ENCODE assay signal across 14 cellular contexts in the genomic region with DNA sequence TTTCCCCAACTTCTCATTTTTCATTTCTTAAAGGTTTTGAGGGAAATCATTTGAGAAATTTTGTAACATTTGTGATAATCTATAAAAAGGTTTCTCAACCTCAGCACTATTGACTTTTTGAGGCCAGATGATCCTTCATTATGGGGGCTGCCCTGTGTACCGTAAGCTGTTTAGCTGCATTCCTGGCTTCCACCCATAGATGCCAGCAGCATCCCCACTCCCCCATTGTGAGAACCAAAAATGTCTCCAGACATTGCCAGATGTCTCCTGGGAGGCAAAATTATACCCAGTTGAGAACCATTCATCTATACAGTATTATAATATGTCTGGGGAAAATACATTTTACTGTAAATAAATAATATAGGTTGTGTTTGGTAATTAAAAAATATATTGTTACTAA.
A peak's percentile ranks its signal among the peaks of the same experiment; 100 is the strongest.
DNase-seq lines count a peak whose midpoint lies in the region; ATAC-seq and TF ChIP-seq lines count a peak whose summit lies in the region.
"Had no signal": no experiment of that assay in that cellular context is flagged by ENCODE, and none has a peak within 500 bp of the region (broad histone marks: within the 10 kb centered on the region; RNA-seq: fewer than 3 reads in every experiment).

No MANE protein-coding gene starts in this region.

- H3K4me3 ChIP-seq in lower leg skin (ENCODE audit: low read depth, poor library complexity, severe bottlenecking), result no peak overlapping the region
- H3K4me3 ChIP-seq: Peyer's patch, testis had no signal

- DNase-seq in NCI-H748 (lab: John Stamatoyannopoulos, UW; ENCODE audit: unreplicated experiment) (peak; percentile 15), NCI-H748 treated with DMSO at 0.1 percent for 48 hours (lab: John Stamatoyannopoulos, UW) (no peak), NCI-H69 (lab: John Stamatoyannopoulos, UW) (peak; percentile 85), erythroblast (lab: John Stamatoyannopoulos, UW) (peak; percentile 30 to 47), superior temporal gyrus (ENCODE audit: extremely low spot score) (peak; percentile 44), lower leg skin (ENCODE audit: low spot score in 2 of 2) (no peak)
- DNase-seq: activated CD8-positive, alpha-beta memory T cell treated with anti-CD3 and anti-CD28 coated beads, Interleukin-2, amount 50 U/mL, for 48 hours; activated naive CD8-positive, alpha-beta T cell treated with anti-CD3 and anti-CD28 coated beads, Interleukin-2, amount 50 U/mL, for 24 hours; NCI-H1105; Peyer's patch; retina; testis had no signal

- intact Hi-C loops in lower leg skin (cut with DNase I; ENCODE audit: low total_unique reads), result no loop called here

- no peak for TF ChIP-seq CTCF in lower leg skin (IDR thresholded peaks at IDR 0.05)

- 85 to 88% methylated on average over 1 of the region's 1 CpG for WGBS in lower leg skin, 2 donors

- TF ChIP-seq POLR2A in erythroblast (IDR thresholded peaks at IDR 0.05; ENCODE audit: low read length), result no peak
- TF ChIP-seq POLR2A in lower leg skin (IDR thresholded peaks at IDR 0.05), result no peak

- ATAC-seq in activated CD4-positive, CD25-positive, alpha-beta regulatory T cell treated with anti-CD3 and anti-CD28 coated beads, Interleukin-2, amount 50 U/mL, for 24 hours, result no peak
- ATAC-seq in HG03159 (IDR thresholded peaks at IDR 0.05; ENCODE audit: unreplicated experiment), result no peak
- ATAC-seq: activated naive CD8-positive, alpha-beta T cell treated with anti-CD3 and anti-CD28 coated beads, Interleukin-2, amount 50 U/mL, for 24 hours had no signal

Comparison
In these comparisons a context has a peak if more than half of its experiments do, and no peak if none do; other contexts are left out.
1. DNase-seq: peak in NCI-H748 (single experiment), NCI-H69 (single experiment), erythroblast (2 of 2) and superior temporal gyrus (single experiment); none in NCI-H748 treated with DMSO at 0.1 percent for 48 hours (single experiment) and lower leg skin (0 of 2).